In genomic region chr1:25858906-25859789, GRCh38 we compare ENCODE assay signal across 8 cellular contexts. TPM values are rescaled to one million over a fixed set of nuclear protein-coding genes. Genes with fewer than 3 reads are reported as not detected.
DNase-seq lines count a peak whose midpoint lies in the region; ATAC-seq and TF ChIP-seq lines count a peak whose summit lies in the region.

Gene AUNIP (minus strand): TSS chr1:25859457. CDS start chr1:25859357, 100 bp downstream.

- TF ChIP-seq CTCF in NB4 (IDR thresholded peaks at IDR 0.05; ENCODE audit: low read depth, low read length) (no peak), parathyroid adenoma (IDR thresholded peaks at IDR 0.05) (no peak), tibial nerve (IDR thresholded peaks at IDR 0.05) (peak in 2 of 5 experiments; percentile 8 to 22)

- no peaks in the 10 kb centered on the region for H3K79me2 ChIP-seq in parathyroid adenoma

- peak; percentile 28 to 91 for TF ChIP-seq EP300 in tibial nerve (IDR thresholded peaks at IDR 0.05)

- H3K27ac Mint-ChIP-seq in activated naive CD8-positive, alpha-beta T cell treated with anti-CD3 and anti-CD28 coated beads for 36 hours = peak within 1 kb of the TSS; percentile 94

- ATAC-seq in Right ventricle myocardium superior (ENCODE audit: poor library complexity) = peak; percentile 99

- WGBS in tibial nerve, 2 donors = 2% methylated on average over 68 to 71 of the region's 77 CpGs

- H3K9ac ChIP-seq in parathyroid adenoma = peak within 1 kb of the TSS; percentile 11

- H3K27ac ChIP-seq in parathyroid adenoma = peak within 1 kb of the TSS; percentile 49
- H3K27ac ChIP-seq in tibial nerve = peak within 1 kb of the TSS; percentile 9 to 90 (median 78)

- no peaks in the 10 kb centered on the region for H3K27me3 Mint-ChIP-seq in activated naive CD8-positive, alpha-beta T cell treated with anti-CD3 and anti-CD28 coated beads for 36 hours

- peak within 1 kb of the TSS; percentile 79 for H3K4me2 ChIP-seq in parathyroid adenoma (ENCODE audit: low read length)

- peaks cover 22% of the 10 kb centered on the region for H3K36me3 Mint-ChIP-seq in activated naive CD8-positive, alpha-beta T cell treated with anti-CD3 and anti-CD28 coated beads for 36 hours

- POLR2A ChIA-PET in HEK293T (lab: Yijun Ruan, JAX) = interaction anchor here (0.8 to 2.1 kb wide), 5 partner anchors 10 to 138 kb away, joined by 3 to 7 read pairs (median 4); partner anchors contain the start of genes PAFAH2 and PAQR7

- H3K4me3 ChIP-seq in NB4 (ENCODE audit: low read depth, low read length) (peak within 1 kb of the TSS; percentile 95), parathyroid adenoma (ENCODE audit: low read depth, low read length) (peak within 1 kb of the TSS; percentile 74), tibial nerve (peak within 1 kb of the TSS; percentile 38 to 61 (median 54))

- H3K9me3 Mint-ChIP-seq in activated naive CD8-positive, alpha-beta T cell treated with anti-CD3 and anti-CD28 coated beads for 36 hours = no peaks in the 10 kb centered on the region

- H3K36me3 ChIP-seq in parathyroid adenoma (ENCODE audit: control insufficient read depth, insufficient read depth, low read length) = no peaks in the 10 kb centered on the region
- H3K36me3 ChIP-seq in tibial nerve = peaks cover 0 to 20% (median 0%) of the 10 kb centered on the region in 3 donors

- intact Hi-C loops in Right ventricle myocardium superior (cut with DNase I) = no loop called here

- peaks cover 23% of the 10 kb centered on the region for H3K4me1 Mint-ChIP-seq in activated naive CD8-positive, alpha-beta T cell treated with anti-CD3 and anti-CD28 coated beads for 36 hours

- TF ChIP-seq POLR2A in NB4 (IDR thresholded peaks at IDR 0.05; ENCODE audit: extremely low read depth, insufficient read length) (peak; percentile 86), tibial nerve (IDR thresholded peaks at IDR 0.05) (peak; percentile 25 to 60)

- H3K27me3 ChIP-seq in parathyroid adenoma (ENCODE audit: control insufficient read depth, insufficient read depth, low read length) (no peaks in the 10 kb centered on the region), tibial nerve (no peaks in the 10 kb centered on the region)

- H3K4me1 ChIP-seq in parathyroid adenoma = peaks cover 3% of the 10 kb centered on the region
- peaks cover 0 to 24% (median 10%) of the 10 kb centered on the region in 4 donors for H3K4me1 ChIP-seq in tibial nerve

- peak within 1 kb of the TSS; percentile 90 for H3K4me3 Mint-ChIP-seq in activated naive CD8-positive, alpha-beta T cell treated with anti-CD3 and anti-CD28 coated beads for 36 hours

- DNase-seq in GF-D8 (lab: John Stamatoyannopoulos, UW) = peak; percentile 75
- DNase-seq in HEK293T (ENCODE audit: extremely low spot score) = peak; percentile 97
- DNase-seq in NB4 (ENCODE audit: low read depth) = peak; percentile 93
- DNase-seq in SKM-1 treated with dmso at 0.1 percent for 144 hours (lab: John Stamatoyannopoulos, UW; ENCODE audit: unreplicated experiment) = peak; percentile 84
- DNase-seq in activated naive CD8-positive, alpha-beta T cell treated with anti-CD3 and anti-CD28 coated beads for 36 hours = peak; percentile 96
- DNase-seq in Right ventricle myocardium superior = peak; percentile 93
- DNase-seq in tibial nerve (ENCODE audit: low spot score in 2 of 2) = peak; percentile 73 to 78

- CTCF ChIA-PET in HEK293T (lab: Yijun Ruan, JAX) = no interaction called here

- H2AFZ ChIP-seq in parathyroid adenoma = peak within 1 kb of the TSS; percentile 78

- H3K9me3 ChIP-seq in parathyroid adenoma (ENCODE audit: control insufficient read depth, low read length) (no peaks in the 10 kb centered on the region), tibial nerve (no peaks in the 10 kb centered on the region)

TF ChIP-seq in HEK293T, 16 proteins besides CTCF, POLR2A, EP300 and RAD21:
- TF ChIP-seq TARDBP (IDR thresholded peaks at IDR 0.05) (no peak), L3MBTL2 (conservative IDR thresholded peaks at IDR 0.05) (peak; percentile 97)

RNA-seq across cellular contexts. Expression of gene AUNIP, which starts in this region (rescaled TPM):
- 10 to 100 TPM; 12.1 to 15.1 TPM for total RNA-seq in activated naive CD8-positive, alpha-beta T cell treated with anti-CD3 and anti-CD28 coated beads for 36 hours
- total RNA-seq in Right ventricle myocardium superior (0.11 TPM), tibial nerve (not detected)

Comparison
In these comparisons a context has a peak if more than half of its experiments do, and no peak if none do; other contexts are left out.
1. Peak in every context shown above with its lines: DNase-seq, ATAC-seq, H3K4me3 ChIP-seq and H3K27ac ChIP-seq.
2. RNA of gene AUNIP (total RNA-seq): 12.1 to 15.1 TPM in activated naive CD8-positive, alpha-beta T cell treated with anti-CD3 and anti-CD28 coated beads for 36 hours; 0.11 TPM in Right ventricle myocardium superior (single experiment) and not detected in tibial nerve; every median in the first group is over 10 times any median in the second.
3. Peak in DNase-seq and ATAC-seq in Right ventricle myocardium superior; RNA of the gene not detected or under 1 TPM.
4. Peak in DNase-seq, H3K4me3 ChIP-seq and H3K27ac ChIP-seq in tibial nerve; RNA of the gene not detected or under 1 TPM.